In the genomic region with DNA sequence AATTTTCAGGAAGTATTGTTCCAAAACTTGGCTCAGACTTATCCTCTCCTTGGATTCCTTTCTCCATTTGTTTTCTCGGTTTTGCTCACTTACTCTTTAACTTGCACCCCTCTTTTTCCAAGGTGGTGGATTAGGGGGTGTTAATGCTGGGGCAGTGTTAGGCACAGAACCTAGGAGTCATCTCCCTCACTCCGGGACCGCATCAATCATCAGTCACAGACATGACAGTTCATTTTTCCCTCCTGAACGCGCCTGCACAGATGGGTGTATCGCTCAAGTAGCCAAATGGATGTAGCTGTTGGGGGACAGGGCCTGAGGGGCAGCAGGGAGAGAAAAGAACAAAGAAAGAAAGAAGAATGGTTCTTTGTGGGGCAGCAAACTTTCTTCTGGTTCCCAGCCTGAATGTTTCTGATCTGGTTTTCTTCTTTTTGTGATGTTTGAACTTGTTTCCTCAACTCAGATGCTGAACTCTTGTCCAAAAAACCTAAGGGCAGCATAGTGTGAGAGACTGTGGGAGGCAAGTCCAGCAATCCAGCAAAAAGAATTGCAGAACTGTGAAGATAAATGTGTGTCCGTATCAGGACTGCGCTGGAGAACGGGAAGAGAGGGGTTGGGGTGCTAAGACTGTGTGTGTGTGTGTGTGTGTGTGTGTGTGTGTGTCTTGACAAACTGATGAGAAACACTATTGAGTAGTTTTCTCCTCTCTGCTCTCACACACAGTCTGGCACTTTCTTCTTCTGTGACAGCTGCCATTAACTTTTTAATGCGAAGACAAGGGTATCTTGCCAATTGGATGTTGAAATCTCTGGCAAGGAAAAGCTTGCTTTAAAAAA, we compare ENCODE assay signal across 26 cellular contexts.
A peak's percentile ranks its signal among the peaks of the same experiment; 100 is the strongest.
DNase-seq lines count a peak whose midpoint lies in the region; ATAC-seq, FAIRE-seq and TF ChIP-seq lines count a peak whose summit lies in the region.
"Had no signal": no experiment of that assay in that cellular context is flagged by ENCODE, and none has a peak within 500 bp of the region (broad histone marks: within the 10 kb centered on the region; RNA-seq: fewer than 3 reads in every experiment).

No MANE protein-coding gene starts in this region.

- no peaks in the 10 kb centered on the region for H3K36me3 ChIP-seq in breast epithelium
- H3K36me3 ChIP-seq: adrenal gland, right lobe of liver, uterus had no signal

- intact Hi-C loops in breast epithelium (cut with DNase I; ENCODE audit: low total_unique reads) = no loop called here
- intact Hi-C loops in left cardiac atrium (cut with DNase I) = no loop called here
- intact Hi-C loops in sciatic nerve (cut with DNase I) = no loop called here

- TF ChIP-seq CTCF in breast epithelium (IDR thresholded peaks at IDR 0.05) = no peak

- FAIRE-seq in HTR-8/SVneo (lab: Jason Lieb, UNC) = peak; percentile 92
- FAIRE-seq: H1 had no signal

- peak; percentile 63 to 76 for ATAC-seq in left cardiac atrium
- peak; percentile 48 for ATAC-seq in sciatic nerve
- no peak for ATAC-seq in HG02623 (IDR thresholded peaks at IDR 0.05; ENCODE audit: unreplicated experiment)
- no peak for ATAC-seq in GM21825 (IDR thresholded peaks at IDR 0.05; ENCODE audit: unreplicated experiment)
- ATAC-seq: esophagus mucosa, lower lobe of right lung, SK-N-SH treated with all-trans-retinoic acid at 6 μM for 48 hours had no signal

- H3K27ac ChIP-seq in breast epithelium = peak overlapping the region; percentile 42 to 66
- H3K27ac ChIP-seq: adrenal gland, KMS-11, lower lobe of right lung, right lobe of liver, uterus had no signal

- H3K4me3 ChIP-seq in breast epithelium = peak overlapping the region in 2 of 3 donors; percentile 18 to 23
- H3K4me3 ChIP-seq: adrenal gland, lower lobe of right lung, right lobe of liver, uterus had no signal

- no peaks in the 10 kb centered on the region for H3K4me1 ChIP-seq in breast epithelium
- H3K4me1 ChIP-seq: adrenal gland, lower lobe of right lung, right lobe of liver, uterus had no signal

- TF ChIP-seq POLR2A in breast epithelium (IDR thresholded peaks at IDR 0.05) = no peak

- H3K9me3 ChIP-seq in breast epithelium = no peaks in the 10 kb centered on the region
- H3K9me3 ChIP-seq: adrenal gland, lower lobe of right lung, right lobe of liver, uterus had no signal

- no peak for DNase-seq in HTR-8/SVneo (ENCODE audit: insufficient read length, low spot score)
- peak in 1 of 2 donors; percentile 40 for DNase-seq in breast epithelium (ENCODE audit: low spot score in 2 of 2)
- no peak for DNase-seq in left cardiac atrium
- no peak for DNase-seq in sciatic nerve (ENCODE audit: low spot score)
- DNase-seq in C1 segment of cervical spinal cord (lab: John Stamatoyannopoulos, UW) = no peak
- DNase-seq in NCI-H1092 treated with DMSO at 0.1 percent for 48 hours (lab: John Stamatoyannopoulos, UW) = no peak
- DNase-seq: activated CD4-positive, alpha-beta memory T cell treated with anti-CD3 and anti-CD28 coated beads, Interleukin-2, amount 10 ng/mL, durations not matched to agents 7 days and 5 days; activated CD4-positive, CD25-positive, alpha-beta regulatory T cell; activated gamma-delta T cell treated with Interleukin-2 at 50 U/mL for 16 hours; adrenal gland; DMS153; effector CD4-positive, alpha-beta T cell; GF-D8; immature natural killer cell; lower lobe of right lung; NCI-H1105; NCI-H2081 treated with DMSO at 0.1 percent for 48 hours; right lobe of liver; T-helper 9 cell; uterus had no signal

- H3K27me3 ChIP-seq in breast epithelium = no peaks in the 10 kb centered on the region
- H3K27me3 ChIP-seq: adrenal gland, right lobe of liver, uterus had no signal

Comparison
In these comparisons a context has a peak if more than half of its experiments do, and no peak if none do; other contexts are left out.
1. ATAC-seq: peak in left cardiac atrium (2 of 2) and sciatic nerve (single experiment); none in HG02623 (single experiment) and GM21825 (single experiment).